Comparison of ENCODE assay signal across 10 cellular contexts in genomic region chr6:109457596-109457996, GRCh38. TPM values are rescaled to one million over a fixed set of nuclear protein-coding genes. Genes with fewer than 3 reads are reported as not detected.
DNase-seq lines count a peak whose midpoint lies in the region; ATAC-seq and TF ChIP-seq lines count a peak whose summit lies in the region.
"Had no signal": no experiment of that assay in that cellular context is flagged by ENCODE, and none has a peak within 500 bp of the region (broad histone marks: within the 10 kb centered on the region; RNA-seq: fewer than 3 reads in every experiment).

No MANE protein-coding gene starts in this region.

- POLR2A ChIA-PET in HEK293T (lab: Yijun Ruan, JAX) = interaction anchor here (1.3 to 6.2 kb wide), 2 partner anchors 9 to 15 kb away, joined by 3 to 39 read pairs; partner anchors contain the start of genes PPIL6 and SMPD2

- peak overlapping the region; percentile 7 for H3K4me3 Mint-ChIP-seq in osteocyte (ENCODE audit: unreplicated experiment)

- TF ChIP-seq CTCF in C4-2B (conservative IDR thresholded peaks at IDR 0.05) (no peak), osteocyte (IDR thresholded peaks at IDR 0.05) (no peak)

- H3K27ac Mint-ChIP-seq in osteocyte (ENCODE audit: unreplicated experiment) = peak overlapping the region; percentile 24

- peaks cover 20% of the 10 kb centered on the region for H3K4me1 Mint-ChIP-seq in osteocyte (ENCODE audit: unreplicated experiment)

- ATAC-seq in GM18858 (IDR thresholded peaks at IDR 0.05; ENCODE audit: unreplicated experiment) = no peak
- no peak for ATAC-seq in GM18517 (IDR thresholded peaks at IDR 0.05; ENCODE audit: unreplicated experiment)

- H3K27me3 Mint-ChIP-seq in osteocyte (ENCODE audit: unreplicated experiment) = no peaks in the 10 kb centered on the region

- H3K9me3 Mint-ChIP-seq in osteocyte (ENCODE audit: unreplicated experiment) = no peaks in the 10 kb centered on the region

- H3K27ac ChIP-seq in C4-2B = peak overlapping the region; percentile 84; the same call in 1 of the 2 replicates

- DNase-seq in HEK293T (ENCODE audit: extremely low spot score) (no peak), cerebellar cortex (ENCODE audit: low spot score) (peak; percentile 38), osteocyte (ENCODE audit: extremely low spot score, unreplicated experiment) (no peak), germinal center (ENCODE audit: low spot score) (no peak)
- no peak for DNase-seq in stimulated activated naive CD4-positive, alpha-beta T cell treated with Interleukin-2 at 50 U/mL for 16 hours (lab: John Stamatoyannopoulos, UW)
- DNase-seq: KG1, NCI-H69 had no signal

- H3K36me3 Mint-ChIP-seq in osteocyte (ENCODE audit: unreplicated experiment) = peaks cover 10% of the 10 kb centered on the region

- CTCF ChIA-PET in HEK293T (lab: Yijun Ruan, JAX) = no interaction called here

TF ChIP-seq in HEK293T, 16 proteins besides CTCF, POLR2A, EP300 and RAD21:
- TF ChIP-seq, protein P1, sequence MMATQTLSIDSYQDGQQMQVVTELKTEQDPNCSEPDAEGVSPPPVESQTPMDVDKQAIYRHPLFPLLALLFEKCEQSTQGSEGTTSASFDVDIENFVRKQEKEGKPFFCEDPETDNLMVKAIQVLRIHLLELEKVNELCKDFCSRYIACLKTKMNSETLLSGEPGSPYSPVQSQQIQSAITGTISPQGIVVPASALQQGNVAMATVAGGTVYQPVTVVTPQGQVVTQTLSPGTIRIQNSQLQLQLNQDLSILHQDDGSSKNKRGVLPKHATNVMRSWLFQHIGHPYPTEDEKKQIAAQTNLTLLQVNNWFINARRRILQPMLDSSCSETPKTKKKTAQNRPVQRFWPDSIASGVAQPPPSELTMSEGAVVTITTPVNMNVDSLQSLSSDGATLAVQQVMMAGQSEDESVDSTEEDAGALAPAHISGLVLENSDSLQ (IDR thresholded peaks at IDR 0.05) = peak; percentile 33; the same call in 1 of the 2 replicates
- no peak for TF ChIP-seq SP1 (IDR thresholded peaks at IDR 0.05)

RNA-seq across cellular contexts. Expression of gene MICAL1, which starts 2.0 kb away (rescaled TPM):
- total RNA-seq in osteocyte = 53.6 and 59.5 TPM in 2 replicates

RNA-seq across cellular contexts. Expression of gene SMPD2, which starts 17.1 kb away (rescaled TPM):
- 9.8 and 10.1 TPM in 2 replicates for total RNA-seq in osteocyte

RNA-seq across cellular contexts. Expression of gene PPIL6, which starts 17.2 kb away (rescaled TPM):
- total RNA-seq in osteocyte = 1.9 and 2.2 TPM in 2 replicates

RNA-seq across cellular contexts. Expression of gene ZBTB24, which starts 25.4 kb away (rescaled TPM):
- total RNA-seq in osteocyte = 6.2 and 6.7 TPM in 2 replicates
